Comparison of ENCODE assay signal across 9 cellular contexts in the genomic region with DNA sequence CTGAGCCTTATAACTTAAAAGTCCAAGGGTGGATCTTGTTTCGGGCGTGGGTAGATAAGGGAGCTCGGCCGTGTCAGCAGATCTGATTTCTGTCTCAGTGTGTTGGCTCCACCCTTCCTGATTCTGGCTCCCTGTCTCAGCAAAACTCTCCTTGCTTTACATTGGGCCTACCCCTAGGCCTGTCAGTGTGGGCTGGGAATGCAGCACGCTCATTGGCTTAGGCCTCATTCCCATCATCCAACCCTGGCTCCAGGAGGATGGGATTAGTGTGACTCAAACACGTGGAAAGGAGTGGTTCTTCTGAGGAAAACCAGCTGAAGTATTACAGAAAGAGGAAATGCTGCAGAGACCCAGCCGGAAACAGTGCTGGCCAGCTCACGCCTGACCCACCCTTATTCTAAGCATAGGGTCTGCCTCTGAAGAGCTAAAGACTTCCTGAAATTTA. TPM values are rescaled to one million over a fixed set of nuclear protein-coding genes. Genes with fewer than 3 reads are reported as not detected.
DNase-seq lines count a peak whose midpoint lies in the region; ATAC-seq, FAIRE-seq and TF ChIP-seq lines count a peak whose summit lies in the region.
"Had no signal": no experiment of that assay in that cellular context is flagged by ENCODE, and none has a peak within 500 bp of the region (broad histone marks: within the 10 kb centered on the region; RNA-seq: fewer than 3 reads in every experiment).

No MANE protein-coding gene starts in this region.

- no peaks in the 10 kb centered on the region for H3K9me1 ChIP-seq in endothelial cell of umbilical vein (replicated peaks; ENCODE audit: control insufficient read depth, extremely low read depth, insufficient read depth, low read length)

- dilution Hi-C loops in endothelial cell of umbilical vein (cut with MboI; ENCODE audit: extremely low pct_ligation_motif_present, low sequenced_read_pairs), result no loop called here

- H3K36me3 Mint-ChIP-seq in osteocyte (ENCODE audit: unreplicated experiment), result no peaks in the 10 kb centered on the region
- H3K36me3 Mint-ChIP-seq: brain had no signal

- no peak for TF ChIP-seq CTCF in endothelial cell of umbilical vein (IDR thresholded peaks at IDR 0.05; ENCODE audit: extremely low read depth in 1 of 2, insufficient read depth in 1 of 2, low read depth in 1 of 2, low read length in 2 of 2)
- no peak for TF ChIP-seq CTCF in osteocyte (IDR thresholded peaks at IDR 0.05)

- H3K27me3 Mint-ChIP-seq in osteocyte (ENCODE audit: unreplicated experiment), result no peaks in the 10 kb centered on the region

- H3K9ac ChIP-seq in endothelial cell of umbilical vein (replicated peaks; ENCODE audit: extremely low read depth, insufficient read depth, low read length), result peak overlapping the region; percentile 32

- peak; percentile 1 for DNase-seq in stimulated activated CD8-positive, alpha-beta memory T cell treated with anti-CD3 and anti-CD28 coated beads, Interleukin-12 subunit alpha, Interleukin-12 subunit beta, amount 100 ng/mL, for 1 hour (ENCODE audit: low read depth)
- DNase-seq in stimulated activated CD8-positive, alpha-beta memory T cell treated with anti-CD3 and anti-CD28 coated beads, Interleukin-4, amount 100 ng/mL, for 48 hours, result no peak
- peak; percentile 68 for DNase-seq in SK-N-DZ (ENCODE audit: low spot score)
- DNase-seq in endothelial cell of umbilical vein (ENCODE audit: low read depth, low spot score), result peak; percentile 95
- peak in 1 of 2 donors; percentile 91 for DNase-seq in aorta
- DNase-seq in osteocyte (ENCODE audit: extremely low spot score, unreplicated experiment), result no peak

- H3K9me3 ChIP-seq in endothelial cell of umbilical vein (replicated peaks; ENCODE audit: control insufficient read depth, insufficient read depth, low read length) (no peaks in the 10 kb centered on the region), mesodermal cell (ENCODE audit: control insufficient read depth, low read length) (no peaks in the 10 kb centered on the region), aorta (ENCODE audit: control insufficient read depth, low read length) (peaks cover 2% of the 10 kb centered on the region)

- no peaks in the 10 kb centered on the region for H3K27me3 ChIP-seq in endothelial cell of umbilical vein (ENCODE audit: control insufficient read depth in 2 of 2, insufficient read depth in 2 of 2, low read length in 2 of 2)
- no peaks in the 10 kb centered on the region for H3K27me3 ChIP-seq in aorta (ENCODE audit: control insufficient read depth in 1 of 2, insufficient read depth in 2 of 2, low read length in 1 of 2)

- peak; percentile 50 for TF ChIP-seq POLR2A in endothelial cell of umbilical vein (IDR thresholded peaks at IDR 0.05; ENCODE audit: low read depth, low read length)

- no peaks in the 10 kb centered on the region for H4K20me1 ChIP-seq in endothelial cell of umbilical vein (replicated peaks; ENCODE audit: control insufficient read depth, extremely low read depth, insufficient read depth, low read length)

- POLR2A ChIA-PET in endothelial cell of umbilical vein (lab: Charles Lee), result interaction anchor here (1.4 kb wide), 1 partner anchor 60 kb away, joined by 6 read pairs; the partner anchor contains the start of gene ZFAND5

- 43 to 54% methylated on average over 5 to 7 of the region's 8 CpGs for WGBS in mesodermal cell (ENCODE audit: insufficient coverage in 2 of 2), 2 experiments
- WGBS in aorta, 2 donors, result 9 to 13% methylated on average over 8 of the region's 8 CpGs

- CTCF ChIA-PET in endothelial cell of umbilical vein (lab: Charles Lee), result interaction anchor here (0.7 to 1.6 kb wide), 8 partner anchors 10 to 517 kb away, joined by 3 to 10 read pairs (median 4); no protein-coding TSS in a partner anchor

- H3K27ac ChIP-seq in endothelial cell of umbilical vein (ENCODE audit: insufficient read depth, low read depth, low read length) (peak overlapping the region; percentile 53), mesodermal cell (ENCODE audit: low read depth, low read length, severe bottlenecking) (peak overlapping the region; percentile 60), aorta (ENCODE audit: low read depth in 1 of 2, low read length in 2 of 2) (peak overlapping the region in 1 of 2 donors; percentile 64)

- BruUV-seq in endothelial cell of umbilical vein (replicated peaks; lab: Mats Ljungman, UMichigan), result no TSS peak

- H3K4me3 ChIP-seq in endothelial cell of umbilical vein (replicated peaks in 1 of 3; ENCODE audit: insufficient read depth in 1 of 3, low read depth in 1 of 3, low read length in 3 of 3), result peak overlapping the region in 2 of 3 experiments; percentile 8 to 53
- H3K4me3 ChIP-seq in mesodermal cell (ENCODE audit: extremely low read depth, insufficient read depth, low read length, poor library complexity, severe bottlenecking), result no peak overlapping the region
- peak overlapping the region; percentile 76 to 78 for H3K4me3 ChIP-seq in aorta (ENCODE audit: low read length in 2 of 2)

- H3K27ac Mint-ChIP-seq in osteocyte (ENCODE audit: unreplicated experiment), result no peak overlapping the region

- H3K36me3 ChIP-seq in endothelial cell of umbilical vein (ENCODE audit: control insufficient read depth in 2 of 2, extremely low read depth in 1 of 2, insufficient read depth in 2 of 2, low read length in 2 of 2), result no peaks in the 10 kb centered on the region
- H3K36me3 ChIP-seq in mesodermal cell (ENCODE audit: control insufficient read depth, insufficient read depth, low read length), result no peaks in the 10 kb centered on the region
- no peaks in the 10 kb centered on the region for H3K36me3 ChIP-seq in aorta (ENCODE audit: control insufficient read depth in 1 of 2, insufficient read depth in 2 of 2, low read length in 1 of 2)

- H3K4me1 ChIP-seq in endothelial cell of umbilical vein (ENCODE audit: control insufficient read depth, extremely low read depth, insufficient read depth, low read length) (peaks cover 7% of the 10 kb centered on the region), mesodermal cell (ENCODE audit: control insufficient read depth, insufficient read depth, low read length, poor library complexity, severe bottlenecking) (peaks cover 12% of the 10 kb centered on the region), aorta (ENCODE audit: control insufficient read depth in 1 of 2, insufficient read depth in 2 of 2, low read length in 2 of 2) (no peaks in the 10 kb centered on the region)

- H2AFZ ChIP-seq in endothelial cell of umbilical vein (ENCODE audit: low read depth, low read length), result peak overlapping the region; percentile 87

- ATAC-seq in HG03097 (IDR thresholded peaks at IDR 0.05; ENCODE audit: low FRiP score, unreplicated experiment), result peak; percentile 82
- ATAC-seq in aorta (ENCODE audit: low FRiP score), result peak; percentile 97

- H3K4me3 Mint-ChIP-seq in osteocyte (ENCODE audit: unreplicated experiment), result no peak overlapping the region

- peak overlapping the region; percentile 75 for H3K4me2 ChIP-seq in endothelial cell of umbilical vein (ENCODE audit: insufficient read depth, low read length)

- H3K79me2 ChIP-seq in endothelial cell of umbilical vein (ENCODE audit: control insufficient read depth, insufficient read depth, low read length), result no peaks in the 10 kb centered on the region

- peak; percentile 99 for FAIRE-seq in endothelial cell of umbilical vein (lab: Jason Lieb, UNC)

- H3K9me3 Mint-ChIP-seq in osteocyte (ENCODE audit: unreplicated experiment), result no peaks in the 10 kb centered on the region

- intact Hi-C loops in endothelial cell of umbilical vein (cut with micrococcal nuclease), result loop anchor here (1.0 to 5.0 kb wide), 4 partner anchors 46 to 282 kb away; no protein-coding TSS in a partner anchor
- intact Hi-C loops in aorta (cut with DNase I), result no loop called here

- H3K4me1 Mint-ChIP-seq in osteocyte (ENCODE audit: unreplicated experiment), result no peaks in the 10 kb centered on the region

TF ChIP-seq in endothelial cell of umbilical vein, 7 proteins besides CTCF, POLR2A, EP300 and RAD21:
- TF ChIP-seq POLR2AphosphoS5 (IDR thresholded peaks at IDR 0.05; ENCODE audit: insufficient read depth, low read depth, low read length), result no peak
- peak; percentile 64 for TF ChIP-seq MAX (IDR thresholded peaks at IDR 0.05; ENCODE audit: insufficient read depth, insufficient read length)
- peak; percentile 68 for TF ChIP-seq FOS (IDR thresholded peaks at IDR 0.05; ENCODE audit: borderline replicate concordance, insufficient read depth, low read length)

RNA-seq across cellular contexts. Expression of gene ZFAND5, which starts 59.9 kb away (rescaled TPM):
- polyA plus RNA-seq in SK-N-DZ (2014; cell fraction: cytosol; rRNA removed), result 127 and 131 TPM in 2 replicates
- polyA plus RNA-seq in SK-N-DZ (2014; cell fraction: nucleus; rRNA removed), result 159 and 163 TPM in 2 replicates
- total RNA-seq in endothelial cell of umbilical vein (176 and 194 TPM in 2 replicates), aorta (100 to 1,000 TPM; 138 to 205 TPM), osteocyte (208 and 233 TPM in 2 replicates)
- polyA plus RNA-seq in endothelial cell of umbilical vein (57.8 and 63.7 TPM in 2 replicates), aorta (100 to 1,000 TPM in 1 of 2 donors, 10 to 100 TPM in 1; 79.4 to 147 TPM)
- 75.0 and 104 TPM in 2 replicates for polyA plus RNA-seq in endothelial cell of umbilical vein (2011; cell fraction: cytosol; rRNA removed)
- 297 and 313 TPM in 2 replicates for polyA plus RNA-seq in endothelial cell of umbilical vein (2011; cell fraction: nucleus; rRNA removed)
- polyA plus RNA-seq in endothelial cell of umbilical vein (2012), result 154 and 193 TPM in 2 replicates
- 50.9 and 54.7 TPM in 2 replicates for polyA minus RNA-seq in endothelial cell of umbilical vein
- 28.7 TPM for polyA minus RNA-seq in endothelial cell of umbilical vein (2011; cell fraction: cytosol; rRNA and poly(A)+ RNA removed)
- 163 and 188 TPM in 2 replicates for polyA minus RNA-seq in endothelial cell of umbilical vein (2011; cell fraction: nucleus; rRNA and poly(A)+ RNA removed)
- 210 TPM for polyA plus RNA-seq in mesodermal cell (2013, experiment 1 of 2)
- polyA plus RNA-seq in mesodermal cell (2013, experiment 2 of 2), result 203 TPM

Comparison
In these comparisons a context has a peak if more than half of its experiments do, and no peak if none do; other contexts are left out.
1. DNase-seq: peak in stimulated activated CD8-positive, alpha-beta memory T cell treated with anti-CD3 and anti-CD28 coated beads, Interleukin-12 subunit alpha, Interleukin-12 subunit beta, amount 100 ng/mL, for 1 hour (single experiment), SK-N-DZ (single experiment) and endothelial cell of umbilical vein (single experiment); none in stimulated activated CD8-positive, alpha-beta memory T cell treated with anti-CD3 and anti-CD28 coated beads, Interleukin-4, amount 100 ng/mL, for 48 hours (single experiment) and osteocyte (single experiment).